Comparison of ENCODE assay signal across 8 cellular contexts in genomic region chr7:151057737-151057988, GRCh38. TPM values are rescaled to one million over a fixed set of nuclear protein-coding genes. Genes with fewer than 3 reads are reported as not detected.
DNase-seq lines count a peak whose midpoint lies in the region; ATAC-seq and TF ChIP-seq lines count a peak whose summit lies in the region.

TSS of gene CDK5 (minus strand) at chr7:151057897. CDS start at chr7:151057848, 49 bp downstream.

- peak within 1 kb of the TSS; percentile 94 for H3K4me2 ChIP-seq in skeletal muscle satellite cell (ENCODE audit: low read length)

- no peaks in the 10 kb centered on the region for H3K9me3 Mint-ChIP-seq in activated CD4-positive, alpha-beta memory T cell treated with anti-CD3 and anti-CD28 coated beads for 36 hours

- CTCF ChIA-PET in HEK293 (lab: Yijun Ruan, JAX) = interaction anchor here (0.6 to 1.9 kb wide), 2 partner anchors 45 to 158 kb away, joined by 3 to 4 read pairs; no protein-coding TSS in a partner anchor
- CTCF ChIA-PET in activated CD4-positive, alpha-beta memory T cell treated with anti-CD3 and anti-CD28 coated beads for 36 hours (lab: Charles Lee) = no interaction called here

- no peaks in the 10 kb centered on the region for H3K36me3 Mint-ChIP-seq in activated CD4-positive, alpha-beta memory T cell treated with anti-CD3 and anti-CD28 coated beads for 36 hours

- H3K27me3 ChIP-seq in right cardiac atrium (ENCODE audit: control insufficient read depth, insufficient read depth) (no peaks in the 10 kb centered on the region), skeletal muscle satellite cell (ENCODE audit: control insufficient read depth, insufficient read depth, low read length) (no peaks in the 10 kb centered on the region)

- H3K4me1 ChIP-seq in HEK293 (ENCODE audit: control insufficient read depth, insufficient read depth, low read length) = no peaks in the 10 kb centered on the region; the same call in 1 of the 2 replicates
- peaks cover 4% of the 10 kb centered on the region for H3K4me1 ChIP-seq in right cardiac atrium (ENCODE audit: control insufficient read depth, insufficient read depth, low read length)
- H3K4me1 ChIP-seq in skeletal muscle satellite cell (ENCODE audit: control insufficient read depth, insufficient read depth, low read length) = peaks cover 42% of the 10 kb centered on the region

- peak within 1 kb of the TSS; percentile 82 for H3K9ac ChIP-seq in skeletal muscle satellite cell (ENCODE audit: low read depth, low read length)

- no peaks in the 10 kb centered on the region for H3K27me3 Mint-ChIP-seq in activated CD4-positive, alpha-beta memory T cell treated with anti-CD3 and anti-CD28 coated beads for 36 hours

- peaks cover 25% of the 10 kb centered on the region for H3K4me1 Mint-ChIP-seq in activated CD4-positive, alpha-beta memory T cell treated with anti-CD3 and anti-CD28 coated beads for 36 hours (ENCODE audit: low read depth)

- ATAC-seq in right cardiac atrium (no peak), HG02759 (IDR thresholded peaks at IDR 0.05; ENCODE audit: unreplicated experiment) (no peak), HG03025 (IDR thresholded peaks at IDR 0.05; ENCODE audit: low FRiP score, unreplicated experiment) (no peak)

- H3K9me3 ChIP-seq in HEK293 (ENCODE audit: control insufficient read depth, insufficient read depth, low read depth, low read length) (no peaks in the 10 kb centered on the region), right cardiac atrium (ENCODE audit: control insufficient read depth, low read length) (no peaks in the 10 kb centered on the region), skeletal muscle satellite cell (replicated peaks; ENCODE audit: low read length) (no peaks in the 10 kb centered on the region)

- H3K4me3 ChIP-seq in HEK293 (ENCODE audit: low read depth, low read length) (peak within 1 kb of the TSS; percentile 67), right cardiac atrium (ENCODE audit: low read length) (peak within 1 kb of the TSS; percentile 91), skeletal muscle satellite cell (ENCODE audit: low read length) (peak within 1 kb of the TSS; percentile 87)

- peak within 1 kb of the TSS; percentile 89 for H3K27ac Mint-ChIP-seq in activated CD4-positive, alpha-beta memory T cell treated with anti-CD3 and anti-CD28 coated beads for 36 hours

- TF ChIP-seq CTCF in HEK293 (tag by site-specific recombination; IDR thresholded peaks at IDR 0.05) = no peak

- under 1% methylated on average over 18 of the region's 18 CpGs for WGBS in right cardiac atrium

- POLR2A ChIA-PET in HEK293 (lab: Yijun Ruan, JAX) = interaction anchor here (0.9 to 2.1 kb wide), 6 partner anchors 11 to 45 kb away, joined by 3 to 11 read pairs (median 6); partner anchors contain the start of genes ABCB8 and FASTK
- POLR2A ChIA-PET in activated CD4-positive, alpha-beta memory T cell treated with anti-CD3 and anti-CD28 coated beads for 36 hours (lab: Charles Lee) = interaction anchor here (0.5 to 1.0 kb wide), 2 partner anchors 25 to 169 kb away, joined by 3 read pairs; partner anchors contain the start of genes ABCF2 and TMUB1

- H3K27ac ChIP-seq in HEK293 (ENCODE audit: extremely low read depth, low read depth, low read length) (peak within 1 kb of the TSS; percentile 48), right cardiac atrium (ENCODE audit: low read length) (peak within 1 kb of the TSS; percentile 98)

- intact Hi-C loops in activated CD4-positive, alpha-beta memory T cell treated with anti-CD3 and anti-CD28 coated beads for 36 hours (cut with micrococcal nuclease) = loop anchor here (10.0 kb wide), 1 partner anchor 297 kb away; no protein-coding TSS in a partner anchor
- intact Hi-C loops in right cardiac atrium (cut with DNase I) = no loop called here

- H3K36me3 ChIP-seq in HEK293 (ENCODE audit: control insufficient read depth in 2 of 2, insufficient read depth in 1 of 2, low read length in 2 of 2) = peaks cover 0 to 44% of the 10 kb centered on the region in 2 experiments; a peak in 1 of 3 replicates
- H3K36me3 ChIP-seq in skeletal muscle satellite cell (ENCODE audit: insufficient read depth, low read length) = peaks cover 4% of the 10 kb centered on the region

- DNase-seq in activated CD4-positive, alpha-beta memory T cell treated with anti-CD3 and anti-CD28 coated beads for 36 hours = no peak
- DNase-seq in right cardiac atrium = no peak
- no peak for DNase-seq in NCI-H1048 (lab: John Stamatoyannopoulos, UW)
- DNase-seq in GM19240 (ENCODE audit: insufficient read length, low spot score) = no peak

- peak within 1 kb of the TSS; percentile 89 for H3K4me3 Mint-ChIP-seq in activated CD4-positive, alpha-beta memory T cell treated with anti-CD3 and anti-CD28 coated beads for 36 hours

TF ChIP-seq in HEK293, 187 proteins besides CTCF, POLR2A, EP300 and RAD21:
- peak; percentile 96 for TF ChIP-seq ZNF335 (tag by site-specific recombination; conservative IDR thresholded peaks at IDR 0.05)
- peak; percentile 56; the same call in 1 of the 2 replicates for TF ChIP-seq ZBTB11 (tag by site-specific recombination; conservative IDR thresholded peaks at IDR 0.05; ENCODE audit: low read depth)
- no peak for TF ChIP-seq ZNF391 (tag by site-specific recombination; IDR thresholded peaks at IDR 0.05; ENCODE audit: borderline replicate concordance, low read depth)
- TF ChIP-seq ZBTB48 (tag by site-specific recombination; IDR thresholded peaks at IDR 0.05) = no peak
- no peak for TF ChIP-seq ZSCAN16 (tag by site-specific recombination; IDR thresholded peaks at IDR 0.05)
- peak; percentile 13 for TF ChIP-seq GLIS2 (tag by site-specific recombination; IDR thresholded peaks at IDR 0.05)
- no peak; the same call in 1 of the 2 replicates for TF ChIP-seq ZNF561 (tag by site-specific recombination; IDR thresholded peaks at IDR 0.05; ENCODE audit: borderline replicate concordance)
- no peak for TF ChIP-seq MEIS1 (CRISPR knock-in tag; IDR thresholded peaks at IDR 0.05; ENCODE audit: borderline replicate concordance)

RNA-seq across cellular contexts. Expression of gene CDK5, which starts in this region (rescaled TPM):
- total RNA-seq in activated CD4-positive, alpha-beta memory T cell treated with anti-CD3 and anti-CD28 coated beads for 36 hours = 10 to 100 TPM; 12.8 to 14.1 TPM
- total RNA-seq in right cardiac atrium = 10 to 100 TPM in 1 of 4 donors, 1 to 10 TPM in 3; 6.2 to 11.2 (median 7.4) TPM
- polyA plus RNA-seq in right cardiac atrium = 6.5 TPM
- 15.7 and 18.1 TPM in 2 replicates for total RNA-seq in skeletal muscle satellite cell (2012; rRNA removed)
